10 cellular contexts compared by ENCODE assay signal in genomic region chr18:9106800-9107574, GRCh38. TPM values are rescaled to one million over a fixed set of nuclear protein-coding genes. Genes with fewer than 3 reads are reported as not detected.
DNase-seq lines count a peak whose midpoint lies in the region; ATAC-seq, FAIRE-seq and TF ChIP-seq lines count a peak whose summit lies in the region.
"Had no signal": no experiment of that assay in that cellular context is flagged by ENCODE, and none has a peak within 500 bp of the region (broad histone marks: within the 10 kb centered on the region; RNA-seq: fewer than 3 reads in every experiment).

No MANE protein-coding gene starts in this region.

- ATAC-seq in activated T-cell treated with anti-CD3 and anti-CD28 coated beads, Interleukin-2, amount 50 U/mL, for 4 hours, result no peak
- no peak for ATAC-seq in activated CD8-positive, alpha-beta T cell treated with anti-CD3 and anti-CD28 coated beads for 36 hours
- ATAC-seq in aorta (ENCODE audit: low FRiP score), result no peak

- intact Hi-C loops in activated CD8-positive, alpha-beta T cell treated with anti-CD3 and anti-CD28 coated beads for 36 hours (cut with micrococcal nuclease), result no loop called here
- intact Hi-C loops in kidney (cut with DNase I) (no loop called here), aorta (cut with DNase I) (no loop called here)

- POLR2A ChIA-PET in activated CD8-positive, alpha-beta T cell treated with anti-CD3 and anti-CD28 coated beads for 36 hours (lab: Charles Lee), result interaction anchor here (0.7 to 8.2 kb wide), 7 partner anchors 9 to 33 kb away, joined by 4 to 155 read pairs (median 24); partner anchors contain the start of gene ANKRD12

- no peak for TF ChIP-seq CTCF in activated CD8-positive, alpha-beta T cell treated with anti-CD3 and anti-CD28 coated beads for 36 hours (IDR thresholded peaks at IDR 0.05)
- TF ChIP-seq CTCF in kidney (IDR thresholded peaks at IDR 0.05; ENCODE audit: borderline replicate concordance, extremely low read depth, insufficient read depth) (no peak), tibial nerve (IDR thresholded peaks at IDR 0.05) (no peak)

- no peak overlapping the region for H4K8ac ChIP-seq in neuronal stem cell (ENCODE audit: low read depth, low read length)

- H3K27me3 ChIP-seq in tibial nerve, result no peaks in the 10 kb centered on the region
- no peaks in the 10 kb centered on the region for H3K27me3 ChIP-seq in aorta (ENCODE audit: control insufficient read depth in 1 of 2, insufficient read depth in 2 of 2, low read length in 1 of 2)
- no peaks in the 10 kb centered on the region for H3K27me3 ChIP-seq in neuronal stem cell (ENCODE audit: control insufficient read depth in 3 of 3, insufficient read depth in 3 of 3, low read depth in 1 of 3, low read length in 3 of 3)

- H3K9me3 Mint-ChIP-seq in activated T-cell treated with anti-CD3 and anti-CD28 coated beads, Interleukin-2, amount 50 U/mL, for 4 hours, result no peaks in the 10 kb centered on the region
- H3K9me3 Mint-ChIP-seq in activated CD8-positive, alpha-beta T cell treated with anti-CD3 and anti-CD28 coated beads for 36 hours, result no peaks in the 10 kb centered on the region

- no peak overlapping the region for H3K4me2 ChIP-seq in neuronal stem cell (ENCODE audit: insufficient read depth, low read length, poor library complexity, severe bottlenecking)

- no peak for TF ChIP-seq EP300 in tibial nerve (IDR thresholded peaks at IDR 0.05)

- no peaks in the 10 kb centered on the region for H3K36me3 ChIP-seq in kidney (ENCODE audit: control insufficient read depth in 1 of 2, insufficient read depth in 2 of 2, low read length in 2 of 2)
- no peaks in the 10 kb centered on the region for H3K36me3 ChIP-seq in tibial nerve
- no peaks in the 10 kb centered on the region for H3K36me3 ChIP-seq in aorta (ENCODE audit: control insufficient read depth in 1 of 2, insufficient read depth in 2 of 2, low read length in 1 of 2)
- peaks cover 1 to 71% of the 10 kb centered on the region in 2 donors for H3K36me3 ChIP-seq in neuronal stem cell (replicated peaks in 1 of 2; ENCODE audit: control insufficient read depth in 2 of 2, insufficient read depth in 2 of 2, low read length in 2 of 2)

- no peak overlapping the region for H3K4ac ChIP-seq in neuronal stem cell (ENCODE audit: low read length)

- H3K9ac ChIP-seq in kidney (ENCODE audit: low read length in 2 of 2) (no peak overlapping the region), neuronal stem cell (ENCODE audit: low read depth, low read length, poor library complexity) (no peak overlapping the region)

- H3K4me3 ChIP-seq in kidney (ENCODE audit: low read length in 2 of 2), result peak overlapping the region; percentile 7 to 26
- H3K4me3 ChIP-seq in tibial nerve, result no peak overlapping the region
- H3K4me3 ChIP-seq in aorta (ENCODE audit: low read length in 2 of 2), result no peak overlapping the region
- no peak overlapping the region for H3K4me3 ChIP-seq in neuronal stem cell (ENCODE audit: low read length in 2 of 2)

- CTCF ChIA-PET in activated CD8-positive, alpha-beta T cell treated with anti-CD3 and anti-CD28 coated beads for 36 hours (lab: Charles Lee), result interaction anchor here (1.1 to 1.9 kb wide), 2 partner anchors 11 to 24 kb away, joined by 3 to 8 read pairs; no protein-coding TSS in a partner anchor

- H3K27ac ChIP-seq in kidney (ENCODE audit: low read depth in 2 of 2, low read length in 2 of 2) (peak overlapping the region in 1 of 2 donors; percentile 30), tibial nerve (peak overlapping the region in 3 of 4 donors; percentile 2 to 94 (median 8)), aorta (ENCODE audit: low read depth in 1 of 2, low read length in 2 of 2) (no peak overlapping the region), neuronal stem cell (replicated peaks; ENCODE audit: low read length) (no peak overlapping the region)

- no peaks in the 10 kb centered on the region for H3K79me1 ChIP-seq in neuronal stem cell (ENCODE audit: low read depth, low read length)

- WGBS in tibial nerve, 2 donors, result 27 to 34% methylated on average over 4 of the region's 4 CpGs
- 41 to 43% methylated on average over 4 of the region's 4 CpGs for WGBS in aorta, 2 donors
- no CpG with 5 or more reads among the region's 4 CpGs for WGBS in neuronal stem cell (ENCODE audit: extremely low coverage in 2 of 2, insufficient read length in 2 of 2, insufficient replicate concordance in 1 of 2), 2 donors

- no peak overlapping the region for H2BK15ac ChIP-seq in neuronal stem cell (ENCODE audit: low read length)

- no peak overlapping the region for H2BK120ac ChIP-seq in neuronal stem cell (ENCODE audit: low read depth, low read length)

- peaks cover 77% of the 10 kb centered on the region for H3K4me1 Mint-ChIP-seq in activated T-cell treated with anti-CD3 and anti-CD28 coated beads, Interleukin-2, amount 50 U/mL, for 4 hours (ENCODE audit: low read depth)
- peaks cover 66% of the 10 kb centered on the region for H3K4me1 Mint-ChIP-seq in activated CD8-positive, alpha-beta T cell treated with anti-CD3 and anti-CD28 coated beads for 36 hours (ENCODE audit: low read depth)

- H3K36me3 Mint-ChIP-seq in activated T-cell treated with anti-CD3 and anti-CD28 coated beads, Interleukin-2, amount 50 U/mL, for 4 hours (ENCODE audit: insufficient read depth), result peaks cover 16% of the 10 kb centered on the region
- peaks cover 86% of the 10 kb centered on the region for H3K36me3 Mint-ChIP-seq in activated CD8-positive, alpha-beta T cell treated with anti-CD3 and anti-CD28 coated beads for 36 hours (ENCODE audit: low read depth)

- H3K27ac Mint-ChIP-seq in activated CD8-positive, alpha-beta T cell treated with anti-CD3 and anti-CD28 coated beads for 36 hours, result peak overlapping the region; percentile 97

- no peak overlapping the region for H3K18ac ChIP-seq in neuronal stem cell (ENCODE audit: low read length)

- DNase-seq in activated T-cell treated with anti-CD3 and anti-CD28 coated beads, Interleukin-2, amount 50 U/mL, for 4 hours, result no peak
- DNase-seq in activated T-cell treated with anti-CD3 and anti-CD28 coated beads, Interleukin-2, amount 50 U/mL, for 48 hours, result no peak
- no peak for DNase-seq in activated CD8-positive, alpha-beta T cell treated with anti-CD3 and anti-CD28 coated beads for 36 hours
- no peak for DNase-seq in kidney
- no peak for DNase-seq in tibial nerve (ENCODE audit: low spot score in 2 of 2)
- DNase-seq in NCI-H128 (lab: John Stamatoyannopoulos, UW; ENCODE audit: unreplicated experiment), result no peak
- DNase-seq in aorta, result no peak
- DNase-seq in neuronal stem cell (ENCODE audit: low spot score), result no peak
- DNase-seq: AML-193, NCI-H1436 had no signal

- FAIRE-seq in kidney (lab: Jason Lieb, UNC), result no peak

- no peak overlapping the region for H2BK5ac ChIP-seq in neuronal stem cell (ENCODE audit: low read length)

- H3K27me3 Mint-ChIP-seq in activated T-cell treated with anti-CD3 and anti-CD28 coated beads, Interleukin-2, amount 50 U/mL, for 4 hours (ENCODE audit: low read depth), result no peaks in the 10 kb centered on the region
- H3K27me3 Mint-ChIP-seq in activated CD8-positive, alpha-beta T cell treated with anti-CD3 and anti-CD28 coated beads for 36 hours, result no peaks in the 10 kb centered on the region

- H3K9me3 ChIP-seq in kidney (ENCODE audit: control insufficient read depth in 1 of 2, low read length in 2 of 2), result no peaks in the 10 kb centered on the region
- H3K9me3 ChIP-seq in tibial nerve, result no peaks in the 10 kb centered on the region
- no peaks in the 10 kb centered on the region for H3K9me3 ChIP-seq in aorta (ENCODE audit: control insufficient read depth, low read length)
- peaks cover 0 to 5% of the 10 kb centered on the region in 2 donors for H3K9me3 ChIP-seq in neuronal stem cell (replicated peaks in 1 of 2; ENCODE audit: control insufficient read depth in 2 of 2, insufficient read depth in 1 of 2, low read depth in 1 of 2, low read length in 2 of 2)

- H3K23ac ChIP-seq in neuronal stem cell (ENCODE audit: low read depth, low read length, poor library complexity), result no peak overlapping the region

- H3K14ac ChIP-seq in neuronal stem cell (ENCODE audit: low read length), result no peak overlapping the region

- H2AK5ac ChIP-seq in neuronal stem cell (ENCODE audit: low read depth, low read length), result no peak overlapping the region

- TF ChIP-seq POLR2A in tibial nerve (IDR thresholded peaks at IDR 0.05), result no peak

- no peak overlapping the region for H4K91ac ChIP-seq in neuronal stem cell (ENCODE audit: low read depth, low read length, poor library complexity)

- H2AFZ ChIP-seq in neuronal stem cell (ENCODE audit: low read length), result no peak overlapping the region

- H3K4me1 ChIP-seq in kidney (ENCODE audit: control insufficient read depth in 1 of 2, insufficient read depth in 1 of 2, low read depth in 1 of 2, low read length in 2 of 2) (peaks cover 20 to 28% of the 10 kb centered on the region in 2 donors), tibial nerve (peaks cover 3 to 79% (median 63%) of the 10 kb centered on the region in 4 donors), aorta (ENCODE audit: control insufficient read depth in 1 of 2, insufficient read depth in 2 of 2, low read length in 2 of 2) (peaks cover 2 to 8% of the 10 kb centered on the region in 2 donors), neuronal stem cell (ENCODE audit: control insufficient read depth in 2 of 2, insufficient read depth in 1 of 2, low read depth in 1 of 2, low read length in 2 of 2) (peaks cover 6 to 25% of the 10 kb centered on the region in 2 donors)

- H2BK12ac ChIP-seq in neuronal stem cell (ENCODE audit: low read length), result no peak overlapping the region

- peak overlapping the region; percentile 91 for H3K4me3 Mint-ChIP-seq in activated T-cell treated with anti-CD3 and anti-CD28 coated beads, Interleukin-2, amount 50 U/mL, for 4 hours
- peak overlapping the region; percentile 86 for H3K4me3 Mint-ChIP-seq in activated CD8-positive, alpha-beta T cell treated with anti-CD3 and anti-CD28 coated beads for 36 hours

RNA-seq across cellular contexts. Expression of gene NDUFV2, which starts 4.5 kb away (rescaled TPM):
- total RNA-seq in activated T-cell treated with anti-CD3 and anti-CD28 coated beads, Interleukin-2, amount 50 U/mL, for 4 hours, result 100 to 1,000 TPM; 254 to 279 (median 265) TPM
- total RNA-seq in activated CD8-positive, alpha-beta T cell treated with anti-CD3 and anti-CD28 coated beads for 36 hours, result 100 to 1,000 TPM; 324 to 332 TPM
- total RNA-seq in kidney (131 TPM), tibial nerve (10 to 100 TPM; 62.4 to 91.3 (median 74.6) TPM), aorta (100 to 1,000 TPM in 1 of 2 donors, 10 to 100 TPM in 1; 83.8 to 112 TPM)
- polyA plus RNA-seq in kidney (ENCODE audit: insufficient read depth, low read depth, low replicate concordance) (391 TPM), aorta (100 to 1,000 TPM; 114 to 150 TPM)
- 208 TPM for polyA plus RNA-seq in neuronal stem cell (2013, experiment 1 of 2)
- 218 TPM for polyA plus RNA-seq in neuronal stem cell (2013, experiment 2 of 2)

RNA-seq across cellular contexts. Expression of gene ANKRD12, which starts 29.6 kb away (rescaled TPM):
- 10 to 100 TPM; 49.7 to 62.9 (median 57.7) TPM for total RNA-seq in activated T-cell treated with anti-CD3 and anti-CD28 coated beads, Interleukin-2, amount 50 U/mL, for 4 hours
- 10 to 100 TPM; 62.5 to 68.4 TPM for total RNA-seq in activated CD8-positive, alpha-beta T cell treated with anti-CD3 and anti-CD28 coated beads for 36 hours
- total RNA-seq in kidney, result 81.8 TPM
- polyA plus RNA-seq in kidney (ENCODE audit: insufficient read depth, low read depth, low replicate concordance), result 3.9 TPM
- total RNA-seq in tibial nerve, result 10 to 100 TPM; 43.5 to 59.7 (median 52.7) TPM
- total RNA-seq in aorta, result 100 to 1,000 TPM in 1 of 2 donors, 10 to 100 TPM in 1; 86.5 to 112 TPM
- polyA plus RNA-seq in aorta, result 10 to 100 TPM in 1 of 2 donors, 1 to 10 TPM in 1; 7.6 to 13.4 TPM
- 42.6 TPM for polyA plus RNA-seq in neuronal stem cell (2013, experiment 1 of 2)
- polyA plus RNA-seq in neuronal stem cell (2013, experiment 2 of 2), result 44.5 TPM

Comparison
In these comparisons a context has a peak if more than half of its experiments do, and no peak if none do; other contexts are left out.
1. H3K27ac ChIP-seq: peak in tibial nerve (3 of 4); none in aorta (0 of 2) and neuronal stem cell (single experiment).
2. H3K4me3 ChIP-seq: peak in kidney (2 of 2); none in tibial nerve (0 of 4), aorta (0 of 2) and neuronal stem cell (0 of 2).